In the genomic region with DNA sequence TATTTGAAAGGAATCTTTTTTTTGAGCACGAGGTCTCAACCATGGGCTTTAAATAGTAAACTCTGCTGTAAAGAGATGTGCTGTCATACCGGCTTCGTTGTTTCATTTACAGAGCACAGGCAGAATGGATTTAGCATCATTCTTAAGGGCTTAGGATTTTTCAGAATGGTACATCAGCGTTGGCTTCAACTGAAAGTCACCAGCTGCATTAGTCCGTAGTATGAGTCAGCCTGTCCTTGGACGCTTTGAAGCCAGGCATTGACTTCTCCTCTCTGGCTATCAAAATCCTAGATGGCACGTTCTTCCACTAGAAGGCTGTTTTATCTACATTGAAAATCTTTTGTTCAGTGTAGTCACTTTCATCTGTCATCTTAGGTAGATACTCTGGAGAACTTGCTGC, we compare ENCODE assay signal across 6 cellular contexts.
"Had no signal": no experiment of that assay in that cellular context is flagged by ENCODE, and none has a peak within 500 bp of the region (broad histone marks: within the 10 kb centered on the region; RNA-seq: fewer than 3 reads in every experiment).

No MANE protein-coding gene starts in this region.

- H3K4me3 ChIP-seq: GM23338 had no signal

- H3K4me2 ChIP-seq: GM23338 had no signal

- DNase-seq: H9, HCEC 1CT had no signal

- ATAC-seq: GM23338 had no signal

- H2AFZ ChIP-seq: GM23338 had no signal

- FAIRE-seq: H1, H54, HTR-8/SVneo had no signal
